ENCODE assay signal across 1 cellular context in genomic region chr1:27342778-27343638, GRCh38.
A peak's percentile ranks its signal among the peaks of the same experiment; 100 is the strongest.
TF ChIP-seq lines count a peak whose summit lies in the region.

No MANE protein-coding gene starts in this region.

TF ChIP-seq in HepG2, 621 proteins besides CTCF, POLR2A, EP300 and RAD21 (continued from another document and continues in another):
- 0 out of 2 replicates have a peak, but pooled peaks have one; percentile 8 for TF ChIP-seq ARID5B (CRISPR knock-in tag; IDR thresholded peaks at IDR 0.05)
- no peak for TF ChIP-seq LCORL (IDR thresholded peaks at IDR 0.05)
- no peak for TF ChIP-seq LCORL (CRISPR knock-in tag; IDR thresholded peaks at IDR 0.05)
- TF ChIP-seq MLLT10 (CRISPR knock-in tag; IDR thresholded peaks at IDR 0.05), result no peak
- TF ChIP-seq MTF2 (CRISPR knock-in tag; IDR thresholded peaks at IDR 0.05; ENCODE audit: borderline replicate concordance), result no peak
- TF ChIP-seq TBX2 (CRISPR knock-in tag; IDR thresholded peaks at IDR 0.05; ENCODE audit: borderline replicate concordance), result peak; percentile 45; the same call in 1 of the 2 replicates
- TF ChIP-seq SP4 (CRISPR knock-in tag; IDR thresholded peaks at IDR 0.05), result 0 out of 2 replicates have a peak, but pooled peaks have one; percentile 41
- peak; percentile 53; the same call in 1 of the 2 replicates for TF ChIP-seq JUND (CRISPR knock-in tag; IDR thresholded peaks at IDR 0.05)
- peak; percentile 59; the same call in 1 of the 2 replicates for TF ChIP-seq ARID2 (CRISPR knock-in tag; IDR thresholded peaks at IDR 0.05; ENCODE audit: borderline replicate concordance)
- TF ChIP-seq SALL2 (CRISPR knock-in tag; IDR thresholded peaks at IDR 0.05), result no peak
- TF ChIP-seq ZHX1 (CRISPR knock-in tag; IDR thresholded peaks at IDR 0.05; ENCODE audit: low read depth), result peak; percentile 63; the same call in 1 of the 2 replicates
- no peak for TF ChIP-seq ZNF775 (CRISPR knock-in tag; IDR thresholded peaks at IDR 0.05; ENCODE audit: borderline replicate concordance)
- TF ChIP-seq ZNF143 (CRISPR knock-in tag; IDR thresholded peaks at IDR 0.05), result no peak
- no peak for TF ChIP-seq SMAD3 (CRISPR knock-in tag; IDR thresholded peaks at IDR 0.05)
- TF ChIP-seq ZNF333 (CRISPR knock-in tag; IDR thresholded peaks at IDR 0.05; ENCODE audit: borderline replicate concordance), result no peak
- peak; percentile 81 for TF ChIP-seq UBTF (CRISPR knock-in tag; IDR thresholded peaks at IDR 0.05)
- TF ChIP-seq ZBTB21 (CRISPR knock-in tag; IDR thresholded peaks at IDR 0.05), result no peak
- no peak for TF ChIP-seq SMAD9 (CRISPR knock-in tag; IDR thresholded peaks at IDR 0.05)
- TF ChIP-seq ZNF781 (CRISPR knock-in tag; IDR thresholded peaks at IDR 0.05; ENCODE audit: borderline replicate concordance, not compliant biosample characterization), result no peak
- TF ChIP-seq KAT2B (IDR thresholded peaks at IDR 0.05; ENCODE audit: borderline replicate concordance, low read depth, low read length), result no peak
- no peak for TF ChIP-seq ATF3 (CRISPR knock-in tag; IDR thresholded peaks at IDR 0.05)
- no peak for TF ChIP-seq NCOA1 (CRISPR knock-in tag; IDR thresholded peaks at IDR 0.05)
- TF ChIP-seq, protein P1, sequence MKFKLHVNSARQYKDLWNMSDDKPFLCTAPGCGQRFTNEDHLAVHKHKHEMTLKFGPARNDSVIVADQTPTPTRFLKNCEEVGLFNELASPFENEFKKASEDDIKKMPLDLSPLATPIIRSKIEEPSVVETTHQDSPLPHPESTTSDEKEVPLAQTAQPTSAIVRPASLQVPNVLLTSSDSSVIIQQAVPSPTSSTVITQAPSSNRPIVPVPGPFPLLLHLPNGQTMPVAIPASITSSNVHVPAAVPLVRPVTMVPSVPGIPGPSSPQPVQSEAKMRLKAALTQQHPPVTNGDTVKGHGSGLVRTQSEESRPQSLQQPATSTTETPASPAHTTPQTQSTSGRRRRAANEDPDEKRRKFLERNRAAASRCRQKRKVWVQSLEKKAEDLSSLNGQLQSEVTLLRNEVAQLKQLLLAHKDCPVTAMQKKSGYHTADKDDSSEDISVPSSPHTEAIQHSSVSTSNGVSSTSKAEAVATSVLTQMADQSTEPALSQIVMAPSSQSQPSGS (CRISPR knock-in tag; IDR thresholded peaks at IDR 0.05), result peak; percentile 43; the same call in 1 of the 2 replicates
- TF ChIP-seq ZNF780A (CRISPR knock-in tag; IDR thresholded peaks at IDR 0.05), result no peak
- TF ChIP-seq, protein P2, sequence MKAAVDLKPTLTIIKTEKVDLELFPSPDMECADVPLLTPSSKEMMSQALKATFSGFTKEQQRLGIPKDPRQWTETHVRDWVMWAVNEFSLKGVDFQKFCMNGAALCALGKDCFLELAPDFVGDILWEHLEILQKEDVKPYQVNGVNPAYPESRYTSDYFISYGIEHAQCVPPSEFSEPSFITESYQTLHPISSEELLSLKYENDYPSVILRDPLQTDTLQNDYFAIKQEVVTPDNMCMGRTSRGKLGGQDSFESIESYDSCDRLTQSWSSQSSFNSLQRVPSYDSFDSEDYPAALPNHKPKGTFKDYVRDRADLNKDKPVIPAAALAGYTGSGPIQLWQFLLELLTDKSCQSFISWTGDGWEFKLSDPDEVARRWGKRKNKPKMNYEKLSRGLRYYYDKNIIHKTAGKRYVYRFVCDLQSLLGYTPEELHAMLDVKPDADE (CRISPR knock-in tag; IDR thresholded peaks at IDR 0.05), result no peak
- no peak for TF ChIP-seq KIAA2018 (CRISPR knock-in tag; IDR thresholded peaks at IDR 0.05; ENCODE audit: borderline replicate concordance)
- TF ChIP-seq HOXD1 (CRISPR knock-in tag; IDR thresholded peaks at IDR 0.05), result 0 out of 2 replicates have a peak, but pooled peaks have one; percentile 24
- no peak for TF ChIP-seq ZXDC (CRISPR knock-in tag; IDR thresholded peaks at IDR 0.05)
- no peak for TF ChIP-seq XBP1 (CRISPR knock-in tag; IDR thresholded peaks at IDR 0.05)
- TF ChIP-seq ZNF263 (CRISPR knock-in tag; IDR thresholded peaks at IDR 0.05), result peak; percentile 44; the same call in 1 of the 2 replicates
